In genomic region chr15:59637507-59637906, GRCh38 we compare ENCODE assay signal across 7 cellular contexts. TPM values are rescaled to one million over a fixed set of nuclear protein-coding genes. Genes with fewer than 3 reads are reported as not detected.
"Had no signal": no experiment of that assay in that cellular context is flagged by ENCODE, and none has a peak within 500 bp of the region (broad histone marks: within the 10 kb centered on the region; RNA-seq: fewer than 3 reads in every experiment).

No MANE protein-coding gene starts in this region.

RNA-seq across cellular contexts. Expression of gene GCNT3, which starts 25.9 kb away (rescaled TPM):
- total RNA-seq: activated CD8-positive, alpha-beta T cell treated with anti-CD3 and anti-CD28 coated beads, Interleukin-2, amount 10 ng/mL, durations not matched to agents 7 days and 5 days; ascending aorta; cardiac septum; glomerular endothelial cell; mononuclear cell; naive thymus-derived CD4-positive, alpha-beta T cell; smooth muscle cell had no signal
- polyA plus RNA-seq: naive thymus-derived CD4-positive, alpha-beta T cell; smooth muscle cell had no signal
